Comparison of ENCODE assay signal across 24 cellular contexts in genomic region chr20:56589633-56590032, GRCh38. TPM values are rescaled to one million over a fixed set of nuclear protein-coding genes. Genes with fewer than 3 reads are reported as not detected.
A peak's percentile ranks its signal among the peaks of the same experiment; 100 is the strongest.
DNase-seq lines count a peak whose midpoint lies in the region; ATAC-seq, FAIRE-seq and TF ChIP-seq lines count a peak whose summit lies in the region.
"Had no signal": no experiment of that assay in that cellular context is flagged by ENCODE, and none has a peak within 500 bp of the region (broad histone marks: within the 10 kb centered on the region; RNA-seq: fewer than 3 reads in every experiment).

No MANE protein-coding gene starts in this region.

- H3K27ac ChIP-seq in A549 (no peak overlapping the region), VCaP (0 out of 2 replicates have a peak overlapping the region, but pooled peaks have one; percentile 16), foreskin keratinocyte (no peak overlapping the region)
- H3K27ac ChIP-seq: GM23248 had no signal

- no peak overlapping the region for H3K4me3 ChIP-seq in A549
- H3K4me3 ChIP-seq: GM23248 had no signal

- POLR2A ChIA-PET in A549 (lab: Yijun Ruan, JAX), result no interaction called here
- POLR2A ChIA-PET in naive thymus-derived CD8-positive, alpha-beta T cell (lab: Charles Lee), result no interaction called here

- peaks cover 18% of the 10 kb centered on the region for H3K4me1 Mint-ChIP-seq in type B pancreatic cell (ENCODE audit: unreplicated experiment)
- no peaks in the 10 kb centered on the region for H3K4me1 Mint-ChIP-seq in naive thymus-derived CD8-positive, alpha-beta T cell
- H3K4me1 Mint-ChIP-seq: CD4-positive, alpha-beta memory T cell had no signal

- peak overlapping the region; percentile 41 for H3K27ac Mint-ChIP-seq in type B pancreatic cell
- H3K27ac Mint-ChIP-seq in naive thymus-derived CD8-positive, alpha-beta T cell, result no peak overlapping the region
- H3K27ac Mint-ChIP-seq: CD4-positive, alpha-beta memory T cell; H9 had no signal

- H3K27me3 ChIP-seq in foreskin keratinocyte, result no peaks in the 10 kb centered on the region

- TF ChIP-seq RAD21 in A549 (conservative IDR thresholded peaks at IDR 0.05 in 1 of 2, IDR thresholded peaks at IDR 0.05 in 1 of 2) (no peak), Ishikawa (IDR thresholded peaks at IDR 0.05; ENCODE audit: low read depth) (no peak)

- H3K27me3 Mint-ChIP-seq in type B pancreatic cell, result no peaks in the 10 kb centered on the region
- H3K27me3 Mint-ChIP-seq in naive thymus-derived CD8-positive, alpha-beta T cell, result peaks cover 0 to 10% (median 4%) of the 10 kb centered on the region in 5 donors

- DNase-seq in A549 (ENCODE audit: low read depth in 1 of 2, low spot score in 1 of 2), result no peak
- DNase-seq in type B pancreatic cell (ENCODE audit: extremely low spot score, unreplicated experiment), result no peak
- DNase-seq in foreskin keratinocyte, result no peak
- no peak for DNase-seq in naive thymus-derived CD8-positive, alpha-beta T cell
- no peak for DNase-seq in inferior parietal cortex (ENCODE audit: extremely low spot score)
- DNase-seq: 8988T; C1 segment of cervical spinal cord; Calu3; CD4-positive, alpha-beta memory T cell; COR-L47; DMS53; DMS79 treated with DMSO at 0.1 percent for 48 hours; GF-D8; GM23248; H9 had no signal

- CTCF ChIA-PET in A549 (lab: Yijun Ruan, JAX), result no interaction called here

- no peaks in the 10 kb centered on the region for H3K36me3 Mint-ChIP-seq in type B pancreatic cell
- no peaks in the 10 kb centered on the region for H3K36me3 Mint-ChIP-seq in naive thymus-derived CD8-positive, alpha-beta T cell
- H3K36me3 Mint-ChIP-seq: CD4-positive, alpha-beta memory T cell had no signal

- no peak for ATAC-seq in A549
- no peak for ATAC-seq in foreskin keratinocyte
- no peak for ATAC-seq in naive thymus-derived CD8-positive, alpha-beta T cell
- ATAC-seq: HCT116 had no signal

- H3K9me3 Mint-ChIP-seq in type B pancreatic cell, result no peaks in the 10 kb centered on the region
- no peaks in the 10 kb centered on the region for H3K9me3 Mint-ChIP-seq in naive thymus-derived CD8-positive, alpha-beta T cell
- H3K9me3 Mint-ChIP-seq: CD4-positive, alpha-beta memory T cell had no signal

- TF ChIP-seq EP300 in A549 (IDR thresholded peaks at IDR 0.05) (no peak), Ishikawa (IDR thresholded peaks at IDR 0.05; ENCODE audit: borderline replicate concordance) (no peak)

- no peak overlapping the region for H3K4me3 Mint-ChIP-seq in type B pancreatic cell
- no peak overlapping the region for H3K4me3 Mint-ChIP-seq in naive thymus-derived CD8-positive, alpha-beta T cell
- H3K4me3 Mint-ChIP-seq: CD4-positive, alpha-beta memory T cell; H9 had no signal

- FAIRE-seq in A549 (lab: Jason Lieb, UNC), result no peak
- FAIRE-seq: GM12891, GM18507 had no signal

- H3K9me3 ChIP-seq in A549, result no peaks in the 10 kb centered on the region

- 84% methylated on average over 5 of the region's 5 CpGs for WGBS in A549 (ENCODE audit: missing lambda C conversion rate)

- TF ChIP-seq CTCF in A549 (IDR thresholded peaks at IDR 0.05) (no peak), VCaP (conservative IDR thresholded peaks at IDR 0.05) (no peak), type B pancreatic cell (conservative IDR thresholded peaks at IDR 0.05) (no peak), foreskin keratinocyte (conservative IDR thresholded peaks at IDR 0.05) (no peak)

- no peak overlapping the region for H3K4me2 ChIP-seq in A549

- no peak for TF ChIP-seq POLR2A in A549 (IDR thresholded peaks at IDR 0.05; ENCODE audit: low read length)

- H3K4me1 ChIP-seq in A549, result peaks cover 29% of the 10 kb centered on the region
- H3K4me1 ChIP-seq in foreskin keratinocyte, result peaks cover 10% of the 10 kb centered on the region

TF ChIP-seq in A549, 52 proteins besides CTCF, POLR2A, EP300 and RAD21:
- no peak for TF ChIP-seq HEYL (CRISPR knock-in tag; IDR thresholded peaks at IDR 0.05)
- peak; percentile 37 to 43; a peak in 1 of 4 replicates for TF ChIP-seq CEBPB (IDR thresholded peaks at IDR 0.05)

TF ChIP-seq in Ishikawa, 13 proteins besides CTCF, POLR2A, EP300 and RAD21:
- no peak for TF ChIP-seq TAF1 (IDR thresholded peaks at IDR 0.05; ENCODE audit: low read depth)
- TF ChIP-seq CEBPB (IDR thresholded peaks at IDR 0.05), result peak; percentile 28; the same call in 1 of the 2 replicates

RNA-seq across cellular contexts. Expression of gene TFAP2C, which starts 39.5 kb away (rescaled TPM):
- polyA plus RNA-seq in A549 (2011; rRNA removed) (11.6 and 14.2 TPM in 2 replicates), A549 (2017; fragmentation: RNase III; extraction: RNeasy Plus Mini Kit Qiagen cat#74134 plus additional on column Dnase treatment) (9.1 to 9.6 TPM (median 9.2 TPM) in 3 replicates), foreskin keratinocyte (7.7 and 9.3 TPM in 2 replicates)
- 9.3 and 13.5 TPM in 2 replicates for polyA plus RNA-seq in A549 (2012; cell fraction: cytosol; rRNA removed)
- polyA plus RNA-seq in A549 (2012; cell fraction: nucleus; rRNA removed), result 19.6 and 19.7 TPM in 2 replicates
- polyA minus RNA-seq in A549 (2011; rRNA and poly(A)+ RNA removed), result 14.4 and 17.0 TPM in 2 replicates
- total RNA-seq in type B pancreatic cell (ENCODE audit: low replicate concordance) (20.5 and 71.7 TPM in 2 replicates), foreskin keratinocyte (16.3 and 16.4 TPM in 2 replicates)
- not detected for total RNA-seq in naive thymus-derived CD8-positive, alpha-beta T cell
- not detected for polyA plus RNA-seq in naive thymus-derived CD8-positive, alpha-beta T cell
- total RNA-seq: CD4-positive, alpha-beta memory T cell had no signal
- polyA plus RNA-seq: CD4-positive, alpha-beta memory T cell had no signal

RNA-seq across cellular contexts. Expression of gene FAM209B, which starts 56.6 kb away (rescaled TPM):
- polyA plus RNA-seq in A549 (2011; rRNA removed) (0.78 and 0.97 TPM in 2 replicates), A549 (2017; fragmentation: RNase III; extraction: RNeasy Plus Mini Kit Qiagen cat#74134 plus additional on column Dnase treatment) (0.20 to 0.70 TPM (median 0.46 TPM) in 3 replicates), foreskin keratinocyte (0.40 and 0.54 TPM in 2 replicates)
- polyA plus RNA-seq in A549 (2012; cell fraction: cytosol; rRNA removed), result 0.16 and 0.17 TPM in 2 replicates
- 0.53 and 0.74 TPM in 2 replicates for polyA plus RNA-seq in A549 (2012; cell fraction: nucleus; rRNA removed)
- polyA minus RNA-seq in A549 (2011; rRNA and poly(A)+ RNA removed), result not detected in 2 replicates
- total RNA-seq in type B pancreatic cell (ENCODE audit: low replicate concordance) (0.63 TPM in 1 of 2 replicates, not detected in the other), foreskin keratinocyte (0.53 and 0.71 TPM in 2 replicates)
- total RNA-seq in naive thymus-derived CD8-positive, alpha-beta T cell, result 1 to 10 TPM; 4.4 to 5.2 TPM
- 1 to 10 TPM in 1 of 3 donors, not detected in 2; 1.7 TPM for polyA plus RNA-seq in naive thymus-derived CD8-positive, alpha-beta T cell
- total RNA-seq: Calu3, Daoy, G401, GM23248, H4 had no signal
- polyA plus RNA-seq: BJ, GM23248 had no signal

Comparison
In these comparisons a context has a peak if more than half of its experiments do, and no peak if none do; other contexts are left out.
1. RNA of gene TFAP2C, which starts 39.5 kb away (total RNA-seq): 20.5 to 71.7 TPM in type B pancreatic cell and 16.3 to 16.4 TPM in foreskin keratinocyte; not detected in naive thymus-derived CD8-positive, alpha-beta T cell; every median in the first group is over 10 times any median in the second.